ENCODE assay signal across 1 cellular context in genomic region chr2:20576598-20577115, GRCh38.
TF ChIP-seq lines count a peak whose summit lies in the region.

No MANE protein-coding gene starts in this region.

TF ChIP-seq in K562, 482 proteins besides CTCF, POLR2A, EP300 and RAD21 (continued from another document and continues in another):
- TF ChIP-seq ZBTB2 (IDR thresholded peaks at IDR 0.05) = no peak
- no peak; the same call in 1 of the 2 replicates for TF ChIP-seq GTF2A2 (tag; IDR thresholded peaks at IDR 0.05)
- TF ChIP-seq ELF4 (CRISPR knock-in tag; IDR thresholded peaks at IDR 0.05) = no peak
- peak; percentile 50; the same call in 1 of the 2 replicates for TF ChIP-seq FOSL1 (tag; conservative IDR thresholded peaks at IDR 0.05)
- no peak for TF ChIP-seq TAF1 (IDR thresholded peaks at IDR 0.05; ENCODE audit: control insufficient read depth, extremely low read depth, insufficient read depth, low read length, severe bottlenecking)
- no peak for TF ChIP-seq ATF6 (CRISPR knock-in tag; IDR thresholded peaks at IDR 0.05)
- no peak for TF ChIP-seq SREBF2 (CRISPR knock-in tag; IDR thresholded peaks at IDR 0.05)
- peak; percentile 73; the same call in 1 of the 2 replicates for TF ChIP-seq ZNF584 (CRISPR knock-in tag; IDR thresholded peaks at IDR 0.05; ENCODE audit: low read depth)
- no peak for TF ChIP-seq GTF2F1 (IDR thresholded peaks at IDR 0.05; ENCODE audit: low read depth, low read length)
- no peak; the same call in 1 of the 2 replicates for TF ChIP-seq ZNF239 (CRISPR knock-in tag; IDR thresholded peaks at IDR 0.05)
- TF ChIP-seq SMAD2 (IDR thresholded peaks at IDR 0.05; ENCODE audit: low read depth, low read length) = no peak
- no peak for TF ChIP-seq CTBP1 (IDR thresholded peaks at IDR 0.05; ENCODE audit: borderline replicate concordance)
- no peak for TF ChIP-seq ZNF134 (CRISPR knock-in tag; conservative IDR thresholded peaks at IDR 0.05)
- TF ChIP-seq ZNF444 (CRISPR knock-in tag; IDR thresholded peaks at IDR 0.05) = no peak
- no peak for TF ChIP-seq TEAD2 (tag; IDR thresholded peaks at IDR 0.05)
- no peak for TF ChIP-seq ZNF3 (CRISPR knock-in tag; IDR thresholded peaks at IDR 0.05)
- TF ChIP-seq MXI1 (IDR thresholded peaks at IDR 0.05; ENCODE audit: low read depth, low read length) = no peak
- TF ChIP-seq POLR2AphosphoS2 (IDR thresholded peaks at IDR 0.05; ENCODE audit: low read length) = no peak
- no peak for TF ChIP-seq RBM22 (IDR thresholded peaks at IDR 0.05; ENCODE audit: low read depth, low read length, poor library complexity, severe bottlenecking)
- TF ChIP-seq ELK3 (CRISPR knock-in tag; IDR thresholded peaks at IDR 0.05) = no peak
- no peak for TF ChIP-seq HDAC2 (IDR thresholded peaks at IDR 0.05)
- TF ChIP-seq ZKSCAN8 (CRISPR knock-in tag; IDR thresholded peaks at IDR 0.05) = peak; percentile 30; the same call in 1 of the 2 replicates
- TF ChIP-seq TRIM24 (IDR thresholded peaks at IDR 0.05) = no peak
- no peak for TF ChIP-seq TSC22D4 (tag; IDR thresholded peaks at IDR 0.05)
- peak; percentile 72 for TF ChIP-seq DDX20 (tag; IDR thresholded peaks at IDR 0.05; ENCODE audit: low read depth)
- TF ChIP-seq RBM34 (IDR thresholded peaks at IDR 0.05; ENCODE audit: borderline replicate concordance, insufficient read depth, low read length) = no peak
- peak; percentile 74 for TF ChIP-seq GABPA (tag; conservative IDR thresholded peaks at IDR 0.05; ENCODE audit: low read depth)
- no peak for TF ChIP-seq NR2C2 (CRISPR knock-in tag; IDR thresholded peaks at IDR 0.05)
- peak; percentile 79 for TF ChIP-seq NR2C2 (tag; IDR thresholded peaks at IDR 0.05)
- TF ChIP-seq RCOR1 (IDR thresholded peaks at IDR 0.05; ENCODE audit: borderline replicate concordance in 1 of 2, low read depth in 2 of 2, low read length in 2 of 2) = no peak
- TF ChIP-seq PKNOX1 (IDR thresholded peaks at IDR 0.05) = peak; percentile 21; the same call in 1 of the 2 replicates
- no peak for TF ChIP-seq TRIM28 (IDR thresholded peaks at IDR 0.05)
- TF ChIP-seq FOS (IDR thresholded peaks at IDR 0.05; ENCODE audit: extremely low read depth, insufficient read length) = no peak
- TF ChIP-seq YY1 (IDR thresholded peaks at IDR 0.05; ENCODE audit: borderline replicate concordance in 1 of 3, control insufficient read depth in 1 of 3, extremely low read depth in 1 of 3, insufficient read depth in 3 of 3, insufficient read length in 1 of 3, insufficient replicate concordance in 2 of 3, low read depth in 1 of 3, low read length in 2 of 3) = no peak
- no peak for TF ChIP-seq ZNF311 (CRISPR knock-in tag; IDR thresholded peaks at IDR 0.05)
- TF ChIP-seq MECOM (CRISPR knock-in tag; IDR thresholded peaks at IDR 0.05) = no peak
- no peak for TF ChIP-seq BDP1 (IDR thresholded peaks at IDR 0.05; ENCODE audit: insufficient read depth, insufficient read length)
- no peak for TF ChIP-seq HDAC1 (IDR thresholded peaks at IDR 0.05)
- no peak for TF ChIP-seq TBP (optimal IDR thresholded peaks at IDR 0.05; ENCODE audit: low read depth, low read length)
- no peak for TF ChIP-seq U2AF2 (optimal IDR thresholded peaks at IDR 0.05; ENCODE audit: low read depth, low read length)
- TF ChIP-seq E2F1 (CRISPR knock-in tag; IDR thresholded peaks at IDR 0.05) = no peak
- TF ChIP-seq MXD1 (CRISPR knock-in tag; IDR thresholded peaks at IDR 0.05; ENCODE audit: borderline replicate concordance, poor library complexity, severe bottlenecking) = no peak
- TF ChIP-seq ZNF212 (CRISPR knock-in tag; IDR thresholded peaks at IDR 0.05) = no peak
- TF ChIP-seq ZNF282 (CRISPR knock-in tag; IDR thresholded peaks at IDR 0.05) = no peak
- peak; percentile 83 for TF ChIP-seq ETV1 (tag; conservative IDR thresholded peaks at IDR 0.05; ENCODE audit: low read depth)
- no peak for TF ChIP-seq MED1 (CRISPR knock-in tag; IDR thresholded peaks at IDR 0.05; ENCODE audit: borderline replicate concordance)
- no peak for TF ChIP-seq ZC3H11A (IDR thresholded peaks at IDR 0.05; ENCODE audit: low read depth, low read length)
- TF ChIP-seq CHD4 (IDR thresholded peaks at IDR 0.05; ENCODE audit: insufficient read depth, insufficient replicate concordance, low read depth, low read length, poor library complexity, severe bottlenecking) = no peak
- TF ChIP-seq PREB (CRISPR knock-in tag; IDR thresholded peaks at IDR 0.05) = no peak
- no peak for TF ChIP-seq ZKSCAN3 (CRISPR knock-in tag; IDR thresholded peaks at IDR 0.05)
- TF ChIP-seq POLR2B (IDR thresholded peaks at IDR 0.05; ENCODE audit: low read depth, partially characterized antibody) = no peak
- TF ChIP-seq HNRNPK (IDR thresholded peaks at IDR 0.05; ENCODE audit: low read depth, low read length, poor library complexity, severe bottlenecking) = no peak
- TF ChIP-seq ZBTB8A (IDR thresholded peaks at IDR 0.05; ENCODE audit: partially characterized antibody) = no peak
- no peak for TF ChIP-seq ZNF398 (CRISPR knock-in tag; IDR thresholded peaks at IDR 0.05)
- TF ChIP-seq ELK1 (CRISPR knock-in tag; IDR thresholded peaks at IDR 0.05) = no peak
- no peak for TF ChIP-seq TCF3 (CRISPR knock-in tag; IDR thresholded peaks at IDR 0.05)
- TF ChIP-seq SAP30 (IDR thresholded peaks at IDR 0.05; ENCODE audit: borderline replicate concordance, insufficient read depth, low read depth, low read length, poor library complexity, severe bottlenecking) = no peak
- TF ChIP-seq EZH2 (IDR thresholded peaks at IDR 0.05; ENCODE audit: borderline replicate concordance, low read depth, low read length) = no peak
- no peak for TF ChIP-seq SREBF1 (IDR thresholded peaks at IDR 0.05; ENCODE audit: borderline replicate concordance, low read depth, low read length)
